In the genomic region with DNA sequence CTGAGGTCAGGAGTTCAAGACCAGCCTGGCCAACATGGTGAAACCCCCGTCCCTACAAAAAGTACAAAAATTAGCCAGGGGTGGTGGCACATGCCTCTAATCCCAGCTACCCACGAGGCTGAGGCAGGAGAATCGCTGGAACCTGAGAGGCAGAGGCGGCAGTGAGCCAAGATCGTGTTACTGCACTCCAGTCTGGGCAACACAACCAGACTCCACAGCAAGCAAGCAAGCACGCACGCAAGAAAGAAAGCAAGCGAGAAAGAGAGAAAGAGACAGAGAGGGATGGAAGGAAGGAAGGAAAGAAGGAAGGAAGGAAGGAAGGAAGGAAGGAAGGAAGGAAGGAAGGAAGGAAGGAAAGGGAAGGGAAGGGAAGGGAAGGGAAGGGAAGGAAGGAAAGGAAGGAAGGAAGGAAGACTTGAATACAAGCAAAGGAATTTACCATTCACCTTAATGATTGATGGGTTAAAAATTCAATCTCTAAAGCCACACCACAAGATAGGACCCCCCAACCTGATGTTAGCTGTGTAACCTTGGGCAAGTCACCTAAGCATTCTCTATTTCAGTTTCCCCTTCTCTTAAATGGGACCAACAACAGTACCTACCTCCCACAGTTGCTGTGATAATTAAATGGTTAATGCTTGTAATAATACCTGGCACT, we compare ENCODE assay signal across 1 cellular context.
TF ChIP-seq lines count a peak whose summit lies in the region.

No MANE protein-coding gene starts in this region.

TF ChIP-seq in K562, 482 proteins besides CTCF, POLR2A, EP300 and RAD21 (continued from another document):
- TF ChIP-seq, protein P1, sequence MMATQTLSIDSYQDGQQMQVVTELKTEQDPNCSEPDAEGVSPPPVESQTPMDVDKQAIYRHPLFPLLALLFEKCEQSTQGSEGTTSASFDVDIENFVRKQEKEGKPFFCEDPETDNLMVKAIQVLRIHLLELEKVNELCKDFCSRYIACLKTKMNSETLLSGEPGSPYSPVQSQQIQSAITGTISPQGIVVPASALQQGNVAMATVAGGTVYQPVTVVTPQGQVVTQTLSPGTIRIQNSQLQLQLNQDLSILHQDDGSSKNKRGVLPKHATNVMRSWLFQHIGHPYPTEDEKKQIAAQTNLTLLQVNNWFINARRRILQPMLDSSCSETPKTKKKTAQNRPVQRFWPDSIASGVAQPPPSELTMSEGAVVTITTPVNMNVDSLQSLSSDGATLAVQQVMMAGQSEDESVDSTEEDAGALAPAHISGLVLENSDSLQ (IDR thresholded peaks at IDR 0.05): no peak
- TF ChIP-seq POLR2AphosphoS5 (IDR thresholded peaks at IDR 0.05; ENCODE audit: control insufficient read depth, insufficient read depth, low read depth, low read length): no peak
- TF ChIP-seq, protein P2, sequence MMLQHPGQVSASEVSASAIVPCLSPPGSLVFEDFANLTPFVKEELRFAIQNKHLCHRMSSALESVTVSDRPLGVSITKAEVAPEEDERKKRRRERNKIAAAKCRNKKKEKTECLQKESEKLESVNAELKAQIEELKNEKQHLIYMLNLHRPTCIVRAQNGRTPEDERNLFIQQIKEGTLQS (IDR thresholded peaks at IDR 0.05): no peak
- TF ChIP-seq, protein P2 (CRISPR knock-in tag; conservative IDR thresholded peaks at IDR 0.05): no peak
